Comparison of ENCODE assay signal across 23 cellular contexts in the genomic region with DNA sequence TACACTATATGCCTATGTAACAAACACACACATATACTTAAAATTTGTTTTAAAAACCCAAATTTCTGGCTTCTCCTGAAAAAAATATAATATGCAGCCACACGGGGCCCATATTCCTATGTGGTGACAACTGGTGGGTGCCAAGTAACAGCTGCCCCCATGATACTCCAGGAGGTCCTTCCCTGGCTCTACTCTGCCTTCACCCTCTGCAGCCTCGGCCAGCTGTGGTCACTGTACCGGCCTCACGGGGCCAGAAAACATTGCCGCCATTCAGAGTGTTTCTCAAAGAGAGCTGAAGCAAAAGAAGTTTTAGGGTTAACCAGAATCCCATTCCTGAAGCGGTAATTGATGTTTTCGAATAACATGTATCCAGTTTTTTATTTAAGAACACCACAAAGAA. TPM values are rescaled to one million over a fixed set of nuclear protein-coding genes. Genes with fewer than 3 reads are reported as not detected.
"Had no signal": no experiment of that assay in that cellular context is flagged by ENCODE, and none has a peak within 500 bp of the region (broad histone marks: within the 10 kb centered on the region; RNA-seq: fewer than 3 reads in every experiment).

No MANE protein-coding gene starts in this region.

- H3K79me2 ChIP-seq: hepatocyte had no signal

- H3K9me3 ChIP-seq: colonic mucosa, esophagus muscularis mucosa, gastroesophageal sphincter, heart left ventricle, left lung, lower lobe of right lung had no signal

- DNase-seq: colonic mucosa; cortex of kidney; effector CD8-positive, alpha-beta T cell; effector memory CD8-positive, alpha-beta T cell; endodermal cell; foreskin keratinocyte; heart left ventricle; hypothalamus; immature natural killer cell; left cardiac atrium; left lung; left ventricle myocardium superior; lower lobe of right lung; mesenchymal stem cell; midbrain had no signal

- H2AFZ ChIP-seq: hepatocyte had no signal

- H3K4me2 ChIP-seq: hepatocyte had no signal

- H3K27me3 ChIP-seq: colonic mucosa had no signal

- H3K4me3 ChIP-seq: colonic mucosa, esophagus muscularis mucosa, gastroesophageal sphincter, heart left ventricle, hepatocyte, left lung, lower lobe of right lung had no signal

- H3K36me3 ChIP-seq: colonic mucosa, esophagus muscularis mucosa, gastroesophageal sphincter, heart left ventricle, left lung, lower lobe of right lung had no signal

- H3K27ac ChIP-seq: colonic mucosa, esophagus muscularis mucosa, foreskin keratinocyte, gastroesophageal sphincter, heart left ventricle, hepatocyte, left lung, lower lobe of right lung had no signal

RNA-seq across cellular contexts. Expression of gene VSTM2B, which starts 47.7 kb away (rescaled TPM):
- polyA plus RNA-seq: endothelial cell of umbilical vein; esophagus; fibroblast of lung; foreskin keratinocyte; heart left ventricle; keratinocyte; naive thymus-derived CD4-positive, alpha-beta T cell had no signal
